Comparison of ENCODE assay signal across 2 cellular contexts in genomic region chr6:150490586-150490985, GRCh38.
TF ChIP-seq lines count a peak whose summit lies in the region.

No MANE protein-coding gene starts in this region.

TF ChIP-seq in HepG2, 621 proteins besides CTCF, POLR2A, EP300 and RAD21 (continued from another document):
- TF ChIP-seq ZNF441 (CRISPR knock-in tag; IDR thresholded peaks at IDR 0.05; ENCODE audit: borderline replicate concordance), result no peak

TF ChIP-seq in GM23338, 12 proteins besides CTCF, POLR2A, EP300 and RAD21:
- no peak for TF ChIP-seq ZNF462 (CRISPR knock-in tag; IDR thresholded peaks at IDR 0.05)
- TF ChIP-seq REST (IDR thresholded peaks at IDR 0.05; ENCODE audit: unreplicated experiment), result no peak
- TF ChIP-seq EZH2phosphoT487 (IDR thresholded peaks at IDR 0.05; ENCODE audit: unreplicated experiment), result no peak
